ENCODE assay signal across 9 cellular contexts in genomic region chrX:114619874-114620273, GRCh38. TPM values are rescaled to one million over a fixed set of nuclear protein-coding genes. Genes with fewer than 3 reads are reported as not detected.
DNase-seq lines count a peak whose midpoint lies in the region; ATAC-seq and TF ChIP-seq lines count a peak whose summit lies in the region.
"Had no signal": no experiment of that assay in that cellular context is flagged by ENCODE, and none has a peak within 500 bp of the region (broad histone marks: within the 10 kb centered on the region; RNA-seq: fewer than 3 reads in every experiment).

No MANE protein-coding gene starts in this region.

- CTCF ChIA-PET in Panc1 (lab: Charles Lee), result no interaction called here

- BruUV-seq in Panc1 (replicated peaks; lab: Mats Ljungman, UMichigan), result no TSS peak

- DNase-seq in Panc1 (ENCODE audit: low read depth, low spot score) (no peak), iPS-NIHi7 (ENCODE audit: extremely low spot score) (peak; percentile 25), coronary artery (ENCODE audit: low spot score) (no peak)
- no peak for DNase-seq in activated CD8-positive, alpha-beta memory T cell treated with anti-CD3 and anti-CD28 coated beads, Interleukin-2, amount 50 U/mL, for 48 hours
- no peak for DNase-seq in stimulated activated CD4-positive, alpha-beta T cell treated with anti-CD3 and anti-CD28 coated beads, Interleukin-4, amount 100 ng/mL, for 1 hour

- no peaks in the 10 kb centered on the region for H3K27me3 ChIP-seq in Panc1 (ENCODE audit: control insufficient read depth, insufficient read depth, low read length)
- H3K27me3 ChIP-seq: SJCRH30 had no signal

- intact Hi-C loops in Panc1 (cut with micrococcal nuclease; ENCODE audit: unreplicated experiment), result no loop called here

- H3K4me3 ChIP-seq in Panc1 (ENCODE audit: low read depth in 2 of 2, low read length in 2 of 2), result no peak overlapping the region
- H3K4me3 ChIP-seq in coronary artery, result no peak overlapping the region
- H3K4me3 ChIP-seq: SJCRH30 had no signal

- ATAC-seq in GM21515 (IDR thresholded peaks at IDR 0.05; ENCODE audit: unreplicated experiment), result peak; percentile 59
- no peak for ATAC-seq in Panc1
- no peak for ATAC-seq in GM21723 (IDR thresholded peaks at IDR 0.05; ENCODE audit: unreplicated experiment)

- no peaks in the 10 kb centered on the region for H3K4me1 ChIP-seq in Panc1 (ENCODE audit: control insufficient read depth, insufficient read depth, low read length)
- H3K4me1 ChIP-seq: SJCRH30 had no signal

- no peaks in the 10 kb centered on the region for H3K36me3 ChIP-seq in Panc1 (ENCODE audit: control insufficient read depth, insufficient read depth, low read length)
- H3K36me3 ChIP-seq: SJCRH30 had no signal

- no peaks in the 10 kb centered on the region for H3K9me3 ChIP-seq in Panc1 (ENCODE audit: control insufficient read depth, insufficient read depth, low read depth, low read length)
- H3K9me3 ChIP-seq: SJCRH30 had no signal

- POLR2A ChIA-PET in Panc1 (lab: Charles Lee), result no interaction called here

- TF ChIP-seq CTCF in C4-2B (conservative IDR thresholded peaks at IDR 0.05) (peak; percentile 55), Panc1 (IDR thresholded peaks at IDR 0.05) (peak; percentile 39; the same call in 1 of the 2 replicates), coronary artery (IDR thresholded peaks at IDR 0.05) (no peak)

- H3K27ac ChIP-seq in C4-2B, result no peak overlapping the region
- H3K27ac ChIP-seq in Panc1 (ENCODE audit: low read length), result no peak overlapping the region
- H3K27ac ChIP-seq in coronary artery, result no peak overlapping the region
- H3K27ac ChIP-seq: SJCRH30 had no signal

- in situ Hi-C loops in Panc1 (cut with HindIII; ENCODE audit: low pct_unique_long_range_greater_than_20kb, low sequenced_read_pairs), result no loop called here

RNA-seq across cellular contexts. Expression of gene HTR2C, which starts 36.0 kb away (rescaled TPM):
- total RNA-seq in Panc1 (2021; ENCODE audit: unreplicated experiment), result not detected
- polyA plus RNA-seq in Panc1 (2012; ENCODE audit: insufficient read length), result not detected
